Comparison of ENCODE assay signal across 36 cellular contexts in the genomic region with DNA sequence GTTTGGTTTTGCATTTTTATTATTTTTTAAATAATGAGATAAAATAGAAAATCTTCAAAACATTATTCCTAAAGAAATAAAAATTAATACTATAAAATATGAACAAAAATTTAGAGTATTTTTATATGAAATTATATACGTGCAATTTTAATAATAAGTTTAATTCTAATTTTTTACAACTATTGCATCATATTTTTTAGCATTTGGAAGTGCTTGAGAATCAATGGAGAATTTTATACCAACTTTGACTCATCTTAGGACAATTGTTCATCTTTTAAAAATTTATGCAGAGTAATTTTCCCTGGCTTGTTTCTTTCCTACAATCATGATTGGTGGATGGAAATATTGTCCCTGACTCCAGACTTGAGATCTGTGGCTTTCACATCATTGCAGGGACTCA.
"Had no signal": no experiment of that assay in that cellular context is flagged by ENCODE, and none has a peak within 500 bp of the region (broad histone marks: within the 10 kb centered on the region; RNA-seq: fewer than 3 reads in every experiment).

No MANE protein-coding gene starts in this region.

- H3K4me1 ChIP-seq: adrenal gland, ascending aorta, breast epithelium, esophagus squamous epithelium had no signal

- DNase-seq: activated B cell treated with CpG ODN at 0.5 μM for 24 hours; activated CD4-positive, alpha-beta memory T cell treated with anti-CD3 and anti-CD28 coated beads for 36 hours; activated CD4-positive, alpha-beta T cell treated with anti-CD3 and anti-CD28 coated beads for 48 hours; activated CD8-positive, alpha-beta memory T cell treated with anti-CD3 and anti-CD28 coated beads, Interleukin-2, amount 10 ng/mL, durations not matched to agents 7 days and 5 days; activated CD8-positive, alpha-beta memory T cell treated with anti-CD3 and anti-CD28 coated beads, Interleukin-2, amount 50 U/mL, for 4 hours; activated CD8-positive, alpha-beta T cell treated with anti-CD3 and anti-CD28 coated beads, Interleukin-2, amount 10 ng/mL, durations not matched to agents 7 days and 5 days; activated effector memory CD4-positive, alpha-beta T cell treated with anti-CD3 and anti-CD28 coated beads, Interleukin-2, amount 50 U/mL, for 16 hours; activated naive CD4-positive, alpha-beta T cell treated with anti-CD3 and anti-CD28 coated beads for 36 hours; activated naive CD8-positive, alpha-beta T cell treated with anti-CD3 and anti-CD28 coated beads for 36 hours; activated naive CD8-positive, alpha-beta T cell treated with anti-CD3 and anti-CD28 coated beads, Interleukin-2, amount 50 U/mL, for 24 hours; activated T-cell treated with anti-CD3 and anti-CD28 coated beads, Interleukin-2, amount 50 U/mL, for 1 hour; activated T-cell treated with anti-CD3 and anti-CD28 coated beads, Interleukin-2, amount 50 U/mL, for 48 hours; adrenal gland; central memory CD4-positive, alpha-beta T cell; cortex of kidney; dermis blood vessel endothelial cell; effector CD4-positive, alpha-beta T cell; effector memory CD8-positive, alpha-beta T cell; esophagus squamous epithelium; foreskin melanocyte; head of caudate nucleus; T-helper 1 cell; T-helper 17 cell; T1000; WERI-Rb-1 had no signal

- H3K27ac ChIP-seq: adrenal gland, ascending aorta, breast epithelium, cardiac muscle cell, epithelial cell of prostate, esophagus squamous epithelium, WERI-Rb-1 had no signal

- H3K36me3 Mint-ChIP-seq: activated CD4-positive, alpha-beta memory T cell treated with anti-CD3 and anti-CD28 coated beads for 36 hours; activated CD8-positive, alpha-beta memory T cell treated with anti-CD3 and anti-CD28 coated beads, Interleukin-2, amount 10 ng/mL, durations not matched to agents 7 days and 5 days; activated naive CD8-positive, alpha-beta T cell treated with anti-CD3 and anti-CD28 coated beads for 36 hours; brain had no signal

- H3K4me1 Mint-ChIP-seq: activated CD8-positive, alpha-beta memory T cell treated with anti-CD3 and anti-CD28 coated beads, Interleukin-2, amount 10 ng/mL, durations not matched to agents 7 days and 5 days; activated naive CD4-positive, alpha-beta T cell treated with anti-CD3 and anti-CD28 coated beads, Interleukin-2, amount 50 U/mL, for 24 hours; activated naive CD8-positive, alpha-beta T cell treated with anti-CD3 and anti-CD28 coated beads for 36 hours; activated naive CD8-positive, alpha-beta T cell treated with anti-CD3 and anti-CD28 coated beads, Interleukin-2, amount 50 U/mL, for 24 hours; T-helper 17 cell had no signal

- H3K36me3 ChIP-seq: adrenal gland, ascending aorta, breast epithelium, cardiac muscle cell, esophagus squamous epithelium, WERI-Rb-1 had no signal

- FAIRE-seq: endothelial cell of umbilical vein had no signal

- H3K27ac Mint-ChIP-seq: activated CD4-positive, alpha-beta memory T cell treated with anti-CD3 and anti-CD28 coated beads for 36 hours; activated CD8-positive, alpha-beta memory T cell treated with anti-CD3 and anti-CD28 coated beads, Interleukin-2, amount 10 ng/mL, durations not matched to agents 7 days and 5 days; activated CD8-positive, alpha-beta T cell treated with anti-CD3 and anti-CD28 coated beads, Interleukin-2, amount 10 ng/mL, durations not matched to agents 7 days and 5 days; activated naive CD4-positive, alpha-beta T cell treated with anti-CD3 and anti-CD28 coated beads for 36 hours; activated naive CD4-positive, alpha-beta T cell treated with anti-CD3 and anti-CD28 coated beads, Interleukin-2, amount 50 U/mL, for 24 hours; activated naive CD8-positive, alpha-beta T cell treated with anti-CD3 and anti-CD28 coated beads for 36 hours; activated naive CD8-positive, alpha-beta T cell treated with anti-CD3 and anti-CD28 coated beads, Interleukin-2, amount 50 U/mL, for 24 hours; activated T-helper 1 cell treated with anti-CD3 and anti-CD28 coated beads, Interleukin-12 subunit alpha, Interleukin-12 subunit beta, Interleukin-2, Interleukin-4 antibody, amounts not matched to agents 30 ng/mL and 10 ng/mL and 1 ng/mL, durations not matched to agents 14 hours and 24 hours and 36 hours; activated T-helper 2 cell treated with anti-CD3 and anti-CD28 coated beads, Interferon-gamma antibody, Interleukin-2, Interleukin-4, amounts not matched to agents 10 μg/mL and 5 μg/mL and 100 μg/mL, durations not matched to agents 14 hours and 24 hours and 36 hours; brain; effector memory CD8-positive, alpha-beta T cell; T-helper 17 cell; T-helper 2 cell treated with Interferon-gamma antibody and Interleukin-4, amounts not matched to agents 5 μg/mL and 100 μg/mL, for 36 hours had no signal

- H3K4me3 ChIP-seq: adrenal gland, ascending aorta, breast epithelium, cardiac muscle cell, esophagus squamous epithelium had no signal

- H3K27me3 ChIP-seq: adrenal gland, ascending aorta, breast epithelium, cardiac muscle cell, esophagus squamous epithelium had no signal

- H3K4me3 Mint-ChIP-seq: activated B cell treated with CpG ODN at 0.5 μM for 24 hours; activated CD4-positive, alpha-beta memory T cell treated with anti-CD3 and anti-CD28 coated beads for 36 hours; activated CD8-positive, alpha-beta memory T cell treated with anti-CD3 and anti-CD28 coated beads, Interleukin-2, amount 10 ng/mL, durations not matched to agents 7 days and 5 days; activated CD8-positive, alpha-beta T cell treated with anti-CD3 and anti-CD28 coated beads, Interleukin-2, amount 10 ng/mL, durations not matched to agents 7 days and 5 days; activated naive CD4-positive, alpha-beta T cell treated with anti-CD3 and anti-CD28 coated beads for 36 hours; activated naive CD4-positive, alpha-beta T cell treated with anti-CD3 and anti-CD28 coated beads, Interleukin-2, amount 50 U/mL, for 24 hours; activated naive CD8-positive, alpha-beta T cell treated with anti-CD3 and anti-CD28 coated beads for 36 hours; activated naive CD8-positive, alpha-beta T cell treated with anti-CD3 and anti-CD28 coated beads, Interleukin-2, amount 50 U/mL, for 24 hours; activated T-helper 1 cell treated with anti-CD3 and anti-CD28 coated beads, Interleukin-12 subunit alpha, Interleukin-12 subunit beta, Interleukin-2, Interleukin-4 antibody, amounts not matched to agents 30 ng/mL and 10 ng/mL and 1 ng/mL, durations not matched to agents 14 hours and 24 hours and 36 hours; brain; effector memory CD8-positive, alpha-beta T cell; T-helper 17 cell; T-helper 2 cell treated with Interferon-gamma antibody and Interleukin-4, amounts not matched to agents 5 μg/mL and 100 μg/mL, for 36 hours had no signal

- H3K9me3 Mint-ChIP-seq: activated naive CD4-positive, alpha-beta T cell treated with anti-CD3 and anti-CD28 coated beads for 36 hours; activated naive CD4-positive, alpha-beta T cell treated with anti-CD3 and anti-CD28 coated beads, Interleukin-2, amount 50 U/mL, for 24 hours; activated naive CD8-positive, alpha-beta T cell treated with anti-CD3 and anti-CD28 coated beads for 36 hours; activated naive CD8-positive, alpha-beta T cell treated with anti-CD3 and anti-CD28 coated beads, Interleukin-2, amount 50 U/mL, for 24 hours; activated T-helper 1 cell treated with anti-CD3 and anti-CD28 coated beads, Interleukin-12 subunit alpha, Interleukin-12 subunit beta, Interleukin-2, Interleukin-4 antibody, amounts not matched to agents 30 ng/mL and 10 ng/mL and 1 ng/mL, durations not matched to agents 14 hours and 24 hours and 36 hours; activated T-helper 2 cell treated with anti-CD3 and anti-CD28 coated beads, Interferon-gamma antibody, Interleukin-2, Interleukin-4, amounts not matched to agents 10 μg/mL and 5 μg/mL and 100 μg/mL, durations not matched to agents 14 hours and 24 hours and 36 hours; effector memory CD8-positive, alpha-beta T cell; T-helper 2 cell treated with Interferon-gamma antibody and Interleukin-4, amounts not matched to agents 5 μg/mL and 100 μg/mL, for 36 hours had no signal

- ATAC-seq: activated CD4-positive, CD25-positive, alpha-beta regulatory T cell treated with anti-CD3 and anti-CD28 coated beads, Interleukin-2, amount 50 U/mL, for 24 hours; activated CD8-positive, alpha-beta memory T cell treated with anti-CD3 and anti-CD28 coated beads, Interleukin-2, amount 10 ng/mL, durations not matched to agents 7 days and 5 days; activated CD8-positive, alpha-beta T cell treated with anti-CD3 and anti-CD28 coated beads, Interleukin-2, amount 10 ng/mL, durations not matched to agents 7 days and 5 days; activated naive CD8-positive, alpha-beta T cell treated with anti-CD3 and anti-CD28 coated beads, Interleukin-2, amount 50 U/mL, for 24 hours; effector memory CD8-positive, alpha-beta T cell; T-helper 17 cell had no signal

- H3K9me3 ChIP-seq: adrenal gland, ascending aorta, breast epithelium, esophagus squamous epithelium had no signal

- H3K27me3 Mint-ChIP-seq: activated B cell treated with CpG ODN at 0.5 μM for 24 hours; activated CD4-positive, alpha-beta memory T cell treated with anti-CD3 and anti-CD28 coated beads for 36 hours; activated CD8-positive, alpha-beta memory T cell treated with anti-CD3 and anti-CD28 coated beads, Interleukin-2, amount 10 ng/mL, durations not matched to agents 7 days and 5 days; activated naive CD4-positive, alpha-beta T cell treated with anti-CD3 and anti-CD28 coated beads, Interleukin-2, amount 50 U/mL, for 24 hours; activated naive CD8-positive, alpha-beta T cell treated with anti-CD3 and anti-CD28 coated beads for 36 hours; activated naive CD8-positive, alpha-beta T cell treated with anti-CD3 and anti-CD28 coated beads, Interleukin-2, amount 50 U/mL, for 24 hours; effector memory CD8-positive, alpha-beta T cell; T-helper 17 cell had no signal
